Comparison of ENCODE assay signal across 19 cellular contexts in the genomic region with DNA sequence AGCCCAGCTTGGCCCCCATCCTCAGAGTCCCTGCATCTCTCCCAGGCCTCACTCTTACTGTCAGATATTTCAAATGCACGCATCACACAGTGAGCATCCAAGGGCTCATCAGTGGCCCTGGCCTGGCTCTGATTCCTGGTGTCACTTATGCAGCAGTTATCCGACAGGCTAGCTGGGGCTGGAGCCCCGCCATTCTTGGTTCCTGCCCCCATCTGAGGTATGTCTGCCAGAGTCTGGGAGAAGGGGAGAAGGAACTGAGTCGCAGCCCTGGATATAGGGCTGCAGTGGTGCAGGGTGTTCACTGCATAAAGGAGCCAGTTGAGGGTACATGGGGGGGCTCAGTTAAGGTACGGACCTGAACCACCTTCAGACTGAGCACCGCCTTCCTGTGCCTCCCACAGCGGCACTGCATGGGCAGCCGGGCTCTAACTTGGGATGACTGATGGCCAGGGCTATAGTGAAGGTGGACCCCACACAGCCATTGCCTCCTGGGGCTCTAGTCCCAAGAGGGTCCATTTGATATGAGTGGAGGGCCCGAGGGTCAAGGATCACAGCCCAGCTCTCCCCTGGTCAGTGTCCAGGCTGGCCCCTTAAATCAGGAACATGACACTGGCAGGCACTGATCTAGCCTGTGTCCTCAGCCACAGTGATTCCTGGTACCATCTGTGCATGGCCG. TPM values are rescaled to one million over a fixed set of nuclear protein-coding genes. Genes with fewer than 3 reads are reported as not detected.
"Had no signal": no experiment of that assay in that cellular context is flagged by ENCODE, and none has a peak within 500 bp of the region (broad histone marks: within the 10 kb centered on the region; RNA-seq: fewer than 3 reads in every experiment).

No MANE protein-coding gene starts in this region.

- H3K9me3 Mint-ChIP-seq: dendritic cell treated with granulocyte-macrophage colony-stimulating factor and Interleukin-4, amounts not matched to agents 40 ng/mL and 50 ng/mL, for 4 days; mesothelial cell of epicardium; naive thymus-derived CD8-positive, alpha-beta T cell; T-helper 1 cell treated with Interleukin-12 subunit alpha and Interleukin-12 subunit beta and Interleukin-4 antibody, amounts not matched to agents 30 μg/mL and 1 μg/mL, for 36 hours had no signal

- H3K27ac ChIP-seq: foreskin keratinocyte, neutrophil, pancreas, upper lobe of left lung had no signal

- H3K4me3 ChIP-seq: left lung had no signal

- H3K4me3 Mint-ChIP-seq: dendritic cell treated with granulocyte-macrophage colony-stimulating factor and Interleukin-4, amounts not matched to agents 40 ng/mL and 50 ng/mL, for 4 days; T-helper 1 cell treated with Interleukin-12 subunit alpha and Interleukin-12 subunit beta and Interleukin-4 antibody, amounts not matched to agents 30 μg/mL and 1 μg/mL, for 36 hours had no signal

- ATAC-seq: foreskin keratinocyte; left lung; naive thymus-derived CD8-positive, alpha-beta T cell; pancreas; stimulated activated naive CD8-positive, alpha-beta T cell treated with anti-CD3 and anti-CD28 coated beads, Interleukin-15, Interleukin-2, amounts not matched to agents 100 U/mL and 50 U/mL, for 24 hours had no signal

- H3K36me3 ChIP-seq: pancreas, upper lobe of left lung had no signal

- H3K9me3 ChIP-seq: left lung, neutrophil, pancreas, upper lobe of left lung had no signal

- DNase-seq: activated CD4-positive, alpha-beta T cell treated with anti-CD3 and anti-CD28 coated beads for 4 hours; activated CD4-positive, alpha-beta T cell treated with anti-CD3 and anti-CD28 coated beads, Interleukin-2, amount 50 U/mL, for 48 hours; activated CD4-positive, CD25-positive, alpha-beta regulatory T cell; activated naive CD4-positive, alpha-beta T cell treated with Interleukin-2 at 50 U/mL for 16 hours; activated T-cell treated with anti-CD3 and anti-CD28 coated beads, Interleukin-2, amount 50 U/mL, for 48 hours; amygdala; effector CD4-positive, alpha-beta T cell; foreskin keratinocyte; mammary epithelial cell; stimulated activated CD4-positive, alpha-beta T cell treated with anti-CD3 and anti-CD28 coated beads, Interleukin-4, amount 100 ng/mL, for 4 hours; stimulated activated naive CD8-positive, alpha-beta T cell treated with anti-CD3 and anti-CD28 coated beads, Interleukin-15, Interleukin-2, amounts not matched to agents 100 U/mL and 50 U/mL, for 24 hours; upper lobe of left lung had no signal

- H3K27ac Mint-ChIP-seq: dendritic cell treated with granulocyte-macrophage colony-stimulating factor and Interleukin-4, amounts not matched to agents 40 ng/mL and 50 ng/mL, for 4 days; mesothelial cell of epicardium; T-helper 1 cell treated with Interleukin-12 subunit alpha and Interleukin-12 subunit beta and Interleukin-4 antibody, amounts not matched to agents 30 μg/mL and 1 μg/mL, for 36 hours had no signal

- H3K36me3 Mint-ChIP-seq: naive thymus-derived CD8-positive, alpha-beta T cell had no signal

- H3K4me1 ChIP-seq: foreskin keratinocyte had no signal

- H3K27me3 ChIP-seq: pancreas, upper lobe of left lung had no signal

RNA-seq across cellular contexts. Expression of gene RASD1, which starts 1.8 kb away (rescaled TPM):
- polyA plus RNA-seq: mammary epithelial cell had no signal
